In the genomic region with DNA sequence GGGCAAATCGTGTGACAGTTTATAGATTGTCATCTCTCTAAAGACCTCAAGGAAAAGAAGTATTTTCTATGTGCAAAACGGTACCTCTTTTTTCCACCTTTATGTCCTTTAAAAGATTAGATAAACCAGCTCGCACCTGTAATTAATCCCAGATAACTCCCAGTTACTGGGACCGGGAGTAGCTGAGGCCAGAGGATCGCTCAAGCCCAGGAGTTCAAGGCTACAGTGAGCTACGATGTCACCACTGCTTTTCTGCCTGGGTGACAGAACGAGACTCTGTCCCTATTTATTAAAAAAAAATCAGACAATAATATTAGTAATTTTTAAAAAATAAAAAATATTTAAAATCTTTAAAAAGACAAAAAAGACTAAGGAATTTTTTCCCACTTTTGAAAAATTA, we compare ENCODE assay signal across 31 cellular contexts.
"Had no signal": no experiment of that assay in that cellular context is flagged by ENCODE, and none has a peak within 500 bp of the region (broad histone marks: within the 10 kb centered on the region; RNA-seq: fewer than 3 reads in every experiment).

No MANE protein-coding gene starts in this region.

- H3K4me1 ChIP-seq: ascending aorta had no signal

- H3K27me3 ChIP-seq: ascending aorta, cardiac muscle cell had no signal

- H3K9me3 ChIP-seq: ascending aorta had no signal

- H3K27ac ChIP-seq: ascending aorta, cardiac muscle cell, VCaP had no signal

- DNase-seq: activated CD4-positive, alpha-beta memory T cell treated with anti-CD3 and anti-CD28 coated beads for 36 hours; activated CD4-positive, alpha-beta T cell treated with anti-CD3 and anti-CD28 coated beads for 4 hours; activated CD4-positive, alpha-beta T cell treated with anti-CD3 and anti-CD28 coated beads, Interleukin-2, amount 10 ng/mL, durations not matched to agents 24 days and 14 days; activated CD4-positive, alpha-beta T cell treated with anti-CD3 and anti-CD28 coated beads, Interleukin-2, amount 50 U/mL, for 1 hour; activated CD4-positive, alpha-beta T cell treated with anti-CD3 and anti-CD28 coated beads, Interleukin-2, amount 50 U/mL, for 4 hours; activated CD4-positive, CD25-positive, alpha-beta regulatory T cell; activated CD4-positive, CD25-positive, alpha-beta regulatory T cell treated with anti-CD3 and anti-CD28 coated beads, Interleukin-2, amount 50 U/mL, for 72 hours; activated CD8-positive, alpha-beta memory T cell treated with anti-CD3 and anti-CD28 coated beads, Interleukin-2, amount 50 U/mL, for 4 hours; activated CD8-positive, alpha-beta T cell treated with anti-CD3 and anti-CD28 coated beads for 36 hours; activated effector memory CD4-positive, alpha-beta T cell treated with Interleukin-2 at 50 U/mL for 16 hours; activated gamma-delta T cell; activated naive CD4-positive, alpha-beta T cell treated with anti-CD3 and anti-CD28 coated beads, Interleukin-2, amount 10 ng/mL, durations not matched to agents 7 days and 5 days; activated naive CD4-positive, alpha-beta T cell treated with Interleukin-2 at 50 U/mL for 16 hours; activated naive CD8-positive, alpha-beta T cell treated with anti-CD3 and anti-CD28 coated beads, Interleukin-2, amount 10 ng/mL, durations not matched to agents 7 days and 5 days; activated naive CD8-positive, alpha-beta T cell treated with anti-CD3 and anti-CD28 coated beads, Interleukin-2, amount 50 U/mL, for 24 hours; activated T-cell treated with anti-CD3 and anti-CD28 coated beads for 4 hours; activated T-cell treated with anti-CD3 and anti-CD28 coated beads, Interleukin-2, amount 50 U/mL, for 1 hour; activated T-cell treated with anti-CD3 and anti-CD28 coated beads, Interleukin-2, amount 50 U/mL, for 4 hours; activated T-cell treated with anti-CD3 and anti-CD28 coated beads, Interleukin-2, amount 50 U/mL, for 72 hours; amygdala; anterior cingulate cortex; caudate nucleus; cerebellar nuclear complex; T-helper 1 cell; T-helper 2 cell; T-helper 9 cell had no signal

- H3K36me3 ChIP-seq: ascending aorta, cardiac muscle cell had no signal

- ATAC-seq: activated CD8-positive, alpha-beta T cell treated with anti-CD3 and anti-CD28 coated beads for 36 hours; activated naive CD8-positive, alpha-beta T cell treated with anti-CD3 and anti-CD28 coated beads, Interleukin-2, amount 50 U/mL, for 24 hours; activated T-cell treated with anti-CD3 and anti-CD28 coated beads, Interleukin-2, amount 50 U/mL, for 4 hours; activated T-cell treated with anti-CD3 and anti-CD28 coated beads, Interleukin-2, amount 50 U/mL, for 72 hours; activated T-helper 17 cell treated with anti-CD3 and anti-CD28 coated beads, Interleukin-2, amount 50 U/mL, for 72 hours; WTC11 had no signal

- H3K4me3 ChIP-seq: ascending aorta, cardiac muscle cell had no signal
